Comparison of ENCODE assay signal across 1 cellular context in genomic region chr5:140700177-140701144, GRCh38.
TF ChIP-seq lines count a peak whose summit lies in the region.

Gene ZMAT2 (plus strand): TSS chr5:140700447. CDS start chr5:140700461, 14 bp downstream.

TF ChIP-seq in HepG2, 621 proteins besides CTCF, POLR2A, EP300 and RAD21 (continued from another document and continues in another):
- TF ChIP-seq CREB1 (IDR thresholded peaks at IDR 0.05) = no peak
- peak; percentile 87; the same call in 1 of the 2 replicates for TF ChIP-seq CREB1 (CRISPR knock-in tag; IDR thresholded peaks at IDR 0.05)
- TF ChIP-seq ATF7-NPFF (CRISPR knock-in tag; IDR thresholded peaks at IDR 0.05; ENCODE audit: low read depth) = no peak; the same call in 1 of the 2 replicates
- no peak for TF ChIP-seq ZBTB44 (CRISPR knock-in tag; IDR thresholded peaks at IDR 0.05)
- TF ChIP-seq ZNF512B (CRISPR knock-in tag; IDR thresholded peaks at IDR 0.05; ENCODE audit: borderline replicate concordance) = no peak
- TF ChIP-seq ZNF616 (CRISPR knock-in tag; IDR thresholded peaks at IDR 0.05; ENCODE audit: low read depth) = no peak
- TF ChIP-seq AGO2 (optimal IDR thresholded peaks at IDR 0.05; ENCODE audit: low read depth, low read length) = no peak
- TF ChIP-seq RAD51 (IDR thresholded peaks at IDR 0.05; ENCODE audit: borderline replicate concordance) = no peak
- peak; percentile 20; the same call in 1 of the 2 replicates for TF ChIP-seq SOX5 (CRISPR knock-in tag; IDR thresholded peaks at IDR 0.05; ENCODE audit: borderline replicate concordance)
- no peak for TF ChIP-seq CCAR2 (optimal IDR thresholded peaks at IDR 0.05; ENCODE audit: low read depth, low read length)
- TF ChIP-seq ZNF496 (CRISPR knock-in tag; IDR thresholded peaks at IDR 0.05; ENCODE audit: insufficient replicate concordance) = no peak
- TF ChIP-seq SUZ12 (IDR thresholded peaks at IDR 0.05; ENCODE audit: low read depth, low read length) = no peak
- TF ChIP-seq SATB2 (CRISPR knock-in tag; IDR thresholded peaks at IDR 0.05) = no peak
- no peak for TF ChIP-seq RNF219 (CRISPR knock-in tag; IDR thresholded peaks at IDR 0.05)
- no peak for TF ChIP-seq ZBTB33 (CRISPR knock-in tag; IDR thresholded peaks at IDR 0.05)
- no peak for TF ChIP-seq ZNF282 (IDR thresholded peaks at IDR 0.05; ENCODE audit: partially characterized antibody)
- peak; percentile 86 for TF ChIP-seq CREM (IDR thresholded peaks at IDR 0.05)
- no peak for TF ChIP-seq CREM (CRISPR knock-in tag; IDR thresholded peaks at IDR 0.05)
- TF ChIP-seq ZBTB10 (CRISPR knock-in tag; IDR thresholded peaks at IDR 0.05; ENCODE audit: borderline replicate concordance) = no peak
- TF ChIP-seq U2AF2 (IDR thresholded peaks at IDR 0.05; ENCODE audit: low read depth, low read length) = no peak
- no peak for TF ChIP-seq SCMH1 (CRISPR knock-in tag; IDR thresholded peaks at IDR 0.05; ENCODE audit: borderline replicate concordance)
- TF ChIP-seq FIP1L1 (IDR thresholded peaks at IDR 0.05; ENCODE audit: borderline replicate concordance, insufficient read depth, low read depth, low read length) = no peak
- TF ChIP-seq MXD4 (CRISPR knock-in tag; IDR thresholded peaks at IDR 0.05) = peak; percentile 79; the same call in 1 of the 2 replicates
- TF ChIP-seq ZBTB46 (CRISPR knock-in tag; IDR thresholded peaks at IDR 0.05; ENCODE audit: borderline replicate concordance) = no peak
- peak; percentile 86 for TF ChIP-seq SP2 (CRISPR knock-in tag; IDR thresholded peaks at IDR 0.05)
- TF ChIP-seq ZFP1 (CRISPR knock-in tag; IDR thresholded peaks at IDR 0.05) = 0 out of 2 replicates have a peak, but pooled peaks have one; percentile 28
- TF ChIP-seq NCOA5 (CRISPR knock-in tag; IDR thresholded peaks at IDR 0.05) = no peak
- TF ChIP-seq TBX2 (CRISPR knock-in tag; IDR thresholded peaks at IDR 0.05; ENCODE audit: borderline replicate concordance) = peak; percentile 73
- no peak for TF ChIP-seq ZNF724P (CRISPR knock-in tag; IDR thresholded peaks at IDR 0.05; ENCODE audit: borderline replicate concordance)
- TF ChIP-seq ARNT2 (CRISPR knock-in tag; IDR thresholded peaks at IDR 0.05; ENCODE audit: low read depth) = no peak
- no peak for TF ChIP-seq FOXA1 (IDR thresholded peaks at IDR 0.05)
- no peak for TF ChIP-seq FOXA1 (CRISPR knock-in tag; IDR thresholded peaks at IDR 0.05)
- TF ChIP-seq ZNF781 (CRISPR knock-in tag; IDR thresholded peaks at IDR 0.05; ENCODE audit: borderline replicate concordance, not compliant biosample characterization) = no peak
- TF ChIP-seq CC2D1A (CRISPR knock-in tag; IDR thresholded peaks at IDR 0.05) = no peak
- no peak for TF ChIP-seq HNRNPUL1 (IDR thresholded peaks at IDR 0.05; ENCODE audit: low read depth, low read length)
- TF ChIP-seq GLI4 (CRISPR knock-in tag; IDR thresholded peaks at IDR 0.05; ENCODE audit: borderline replicate concordance) = 0 out of 2 replicates have a peak, but pooled peaks have one; percentile 7
- TF ChIP-seq ZSCAN12 (CRISPR knock-in tag; IDR thresholded peaks at IDR 0.05) = no peak
- no peak for TF ChIP-seq SMARCC2 (IDR thresholded peaks at IDR 0.05)
- peak; percentile 87 for TF ChIP-seq RBM22 (optimal IDR thresholded peaks at IDR 0.05; ENCODE audit: low read length)
- no peak for TF ChIP-seq RARG (CRISPR knock-in tag; IDR thresholded peaks at IDR 0.05; ENCODE audit: low read depth)
- no peak for TF ChIP-seq ZNF839 (CRISPR knock-in tag; IDR thresholded peaks at IDR 0.05; ENCODE audit: borderline replicate concordance)
- TF ChIP-seq SALL1 (CRISPR knock-in tag; IDR thresholded peaks at IDR 0.05) = peak; percentile 52
- TF ChIP-seq KLF13 (CRISPR knock-in tag; IDR thresholded peaks at IDR 0.05) = no peak
- no peak for TF ChIP-seq PHB2 (IDR thresholded peaks at IDR 0.05; ENCODE audit: partially characterized antibody)
- TF ChIP-seq ZBTB3 (CRISPR knock-in tag; IDR thresholded peaks at IDR 0.05; ENCODE audit: borderline replicate concordance, low read depth) = no peak
- peak; percentile 44; the same call in 1 of the 2 replicates for TF ChIP-seq NAIF1 (CRISPR knock-in tag; IDR thresholded peaks at IDR 0.05; ENCODE audit: borderline replicate concordance)
- no peak for TF ChIP-seq PLSCR1 (CRISPR knock-in tag; IDR thresholded peaks at IDR 0.05; ENCODE audit: borderline replicate concordance)
- no peak for TF ChIP-seq ZBTB2 (CRISPR knock-in tag; IDR thresholded peaks at IDR 0.05; ENCODE audit: low read depth)
- TF ChIP-seq ZNF256 (CRISPR knock-in tag; conservative IDR thresholded peaks at IDR 0.05) = no peak
- no peak for TF ChIP-seq ZFP62 (CRISPR knock-in tag; IDR thresholded peaks at IDR 0.05)
- peak; percentile 77 for TF ChIP-seq CEBPG (CRISPR knock-in tag; IDR thresholded peaks at IDR 0.05)
- TF ChIP-seq ZNF10 (CRISPR knock-in tag; IDR thresholded peaks at IDR 0.05; ENCODE audit: borderline replicate concordance, low read depth) = no peak
- peak; percentile 45; the same call in 1 of the 2 replicates for TF ChIP-seq ZNF784 (CRISPR knock-in tag; IDR thresholded peaks at IDR 0.05; ENCODE audit: borderline replicate concordance)
